ENCODE assay signal across 36 cellular contexts in genomic region chr10:90218846-90219245, GRCh38.
"Had no signal": no experiment of that assay in that cellular context is flagged by ENCODE, and none has a peak within 500 bp of the region (broad histone marks: within the 10 kb centered on the region; RNA-seq: fewer than 3 reads in every experiment).

No MANE protein-coding gene starts in this region.

- H3K36me3 ChIP-seq: adrenal gland, ascending aorta, brain microvascular endothelial cell, esophagus squamous epithelium, gastroesophageal sphincter, WERI-Rb-1 had no signal

- FAIRE-seq: colon had no signal

- H3K27me3 ChIP-seq: adrenal gland, ascending aorta, brain microvascular endothelial cell, esophagus squamous epithelium, gastroesophageal sphincter had no signal

- H3K27ac Mint-ChIP-seq: activated B cell treated with CpG ODN at 0.5 μM for 24 hours; activated CD4-positive, alpha-beta memory T cell treated with anti-CD3 and anti-CD28 coated beads for 36 hours; activated CD8-positive, alpha-beta memory T cell treated with anti-CD3 and anti-CD28 coated beads, Interleukin-2, amount 10 ng/mL, durations not matched to agents 7 days and 5 days; activated CD8-positive, alpha-beta T cell treated with anti-CD3 and anti-CD28 coated beads, Interleukin-2, amount 10 ng/mL, durations not matched to agents 7 days and 5 days; activated naive CD4-positive, alpha-beta T cell treated with anti-CD3 and anti-CD28 coated beads for 36 hours; activated naive CD4-positive, alpha-beta T cell treated with anti-CD3 and anti-CD28 coated beads, Interleukin-2, amount 50 U/mL, for 24 hours; activated naive CD8-positive, alpha-beta T cell treated with anti-CD3 and anti-CD28 coated beads for 36 hours; activated naive CD8-positive, alpha-beta T cell treated with anti-CD3 and anti-CD28 coated beads, Interleukin-2, amount 50 U/mL, for 24 hours; activated T-helper 1 cell treated with anti-CD3 and anti-CD28 coated beads, Interleukin-12 subunit alpha, Interleukin-12 subunit beta, Interleukin-2, Interleukin-4 antibody, amounts not matched to agents 30 ng/mL and 10 ng/mL and 1 ng/mL, durations not matched to agents 14 hours and 24 hours and 36 hours; activated T-helper 2 cell treated with anti-CD3 and anti-CD28 coated beads, Interferon-gamma antibody, Interleukin-2, Interleukin-4, amounts not matched to agents 10 μg/mL and 5 μg/mL and 100 μg/mL, durations not matched to agents 14 hours and 24 hours and 36 hours; effector memory CD8-positive, alpha-beta T cell; T-helper 17 cell; T-helper 2 cell treated with Interferon-gamma antibody and Interleukin-4, amounts not matched to agents 5 μg/mL and 100 μg/mL, for 36 hours had no signal

- H3K9me3 Mint-ChIP-seq: activated CD4-positive, alpha-beta memory T cell treated with anti-CD3 and anti-CD28 coated beads for 36 hours; activated naive CD4-positive, alpha-beta T cell treated with anti-CD3 and anti-CD28 coated beads for 36 hours; activated naive CD4-positive, alpha-beta T cell treated with anti-CD3 and anti-CD28 coated beads, Interleukin-2, amount 50 U/mL, for 24 hours; activated naive CD8-positive, alpha-beta T cell treated with anti-CD3 and anti-CD28 coated beads, Interleukin-2, amount 50 U/mL, for 24 hours; activated T-helper 1 cell treated with anti-CD3 and anti-CD28 coated beads, Interleukin-12 subunit alpha, Interleukin-12 subunit beta, Interleukin-2, Interleukin-4 antibody, amounts not matched to agents 30 ng/mL and 10 ng/mL and 1 ng/mL, durations not matched to agents 14 hours and 24 hours and 36 hours; activated T-helper 2 cell treated with anti-CD3 and anti-CD28 coated beads, Interferon-gamma antibody, Interleukin-2, Interleukin-4, amounts not matched to agents 10 μg/mL and 5 μg/mL and 100 μg/mL, durations not matched to agents 14 hours and 24 hours and 36 hours; T-helper 2 cell treated with Interferon-gamma antibody and Interleukin-4, amounts not matched to agents 5 μg/mL and 100 μg/mL, for 36 hours had no signal

- H3K4me3 ChIP-seq: adrenal gland, ascending aorta, esophagus squamous epithelium, gastroesophageal sphincter had no signal

- DNase-seq: activated B cell treated with CpG ODN at 0.5 μM for 24 hours; activated CD4-positive, alpha-beta memory T cell treated with anti-CD3 and anti-CD28 coated beads for 36 hours; activated CD4-positive, alpha-beta T cell treated with anti-CD3 and anti-CD28 coated beads for 48 hours; activated CD4-positive, alpha-beta T cell treated with anti-CD3 and anti-CD28 coated beads, Interleukin-2, amount 50 U/mL, for 1 hour; activated CD8-positive, alpha-beta memory T cell treated with anti-CD3 and anti-CD28 coated beads, Interleukin-2, amount 10 ng/mL, durations not matched to agents 7 days and 5 days; activated CD8-positive, alpha-beta memory T cell treated with anti-CD3 and anti-CD28 coated beads, Interleukin-2, amount 50 U/mL, for 4 hours; activated CD8-positive, alpha-beta T cell treated with anti-CD3 and anti-CD28 coated beads, Interleukin-2, amount 10 ng/mL, durations not matched to agents 7 days and 5 days; activated effector memory CD4-positive, alpha-beta T cell treated with anti-CD3 and anti-CD28 coated beads, Interleukin-2, amount 50 U/mL, for 16 hours; activated naive CD4-positive, alpha-beta T cell treated with anti-CD3 and anti-CD28 coated beads for 36 hours; activated naive CD8-positive, alpha-beta T cell treated with anti-CD3 and anti-CD28 coated beads for 36 hours; activated naive CD8-positive, alpha-beta T cell treated with anti-CD3 and anti-CD28 coated beads, Interleukin-2, amount 50 U/mL, for 24 hours; activated T-cell treated with anti-CD3 and anti-CD28 coated beads, Interleukin-2, amount 50 U/mL, for 1 hour; activated T-cell treated with anti-CD3 and anti-CD28 coated beads, Interleukin-2, amount 50 U/mL, for 48 hours; adrenal gland; brain microvascular endothelial cell; caudate nucleus; cortex of kidney; dermis blood vessel endothelial cell; effector CD4-positive, alpha-beta T cell; effector memory CD8-positive, alpha-beta T cell; esophagus squamous epithelium; foreskin melanocyte; head of caudate nucleus; T-helper 1 cell; T-helper 17 cell; T1000; WERI-Rb-1 had no signal

- H3K4me1 Mint-ChIP-seq: activated B cell treated with CpG ODN at 0.5 μM for 24 hours; activated CD8-positive, alpha-beta memory T cell treated with anti-CD3 and anti-CD28 coated beads, Interleukin-2, amount 10 ng/mL, durations not matched to agents 7 days and 5 days; activated naive CD4-positive, alpha-beta T cell treated with anti-CD3 and anti-CD28 coated beads, Interleukin-2, amount 50 U/mL, for 24 hours; activated naive CD8-positive, alpha-beta T cell treated with anti-CD3 and anti-CD28 coated beads for 36 hours; activated naive CD8-positive, alpha-beta T cell treated with anti-CD3 and anti-CD28 coated beads, Interleukin-2, amount 50 U/mL, for 24 hours; T-helper 17 cell had no signal

- H3K36me3 Mint-ChIP-seq: activated CD4-positive, alpha-beta memory T cell treated with anti-CD3 and anti-CD28 coated beads for 36 hours; activated CD8-positive, alpha-beta memory T cell treated with anti-CD3 and anti-CD28 coated beads, Interleukin-2, amount 10 ng/mL, durations not matched to agents 7 days and 5 days; activated naive CD4-positive, alpha-beta T cell treated with anti-CD3 and anti-CD28 coated beads, Interleukin-2, amount 50 U/mL, for 24 hours; activated naive CD8-positive, alpha-beta T cell treated with anti-CD3 and anti-CD28 coated beads for 36 hours had no signal

- H3K9me3 ChIP-seq: adrenal gland, ascending aorta, esophagus squamous epithelium, gastroesophageal sphincter had no signal

- H3K4me1 ChIP-seq: adrenal gland, ascending aorta, esophagus squamous epithelium, gastroesophageal sphincter had no signal

- H3K27me3 Mint-ChIP-seq: activated naive CD4-positive, alpha-beta T cell treated with anti-CD3 and anti-CD28 coated beads, Interleukin-2, amount 50 U/mL, for 24 hours; effector memory CD8-positive, alpha-beta T cell; T-helper 17 cell had no signal

- H3K4me3 Mint-ChIP-seq: activated B cell treated with CpG ODN at 0.5 μM for 24 hours; activated CD4-positive, alpha-beta memory T cell treated with anti-CD3 and anti-CD28 coated beads for 36 hours; activated CD8-positive, alpha-beta memory T cell treated with anti-CD3 and anti-CD28 coated beads, Interleukin-2, amount 10 ng/mL, durations not matched to agents 7 days and 5 days; activated CD8-positive, alpha-beta T cell treated with anti-CD3 and anti-CD28 coated beads, Interleukin-2, amount 10 ng/mL, durations not matched to agents 7 days and 5 days; activated naive CD4-positive, alpha-beta T cell treated with anti-CD3 and anti-CD28 coated beads for 36 hours; activated naive CD4-positive, alpha-beta T cell treated with anti-CD3 and anti-CD28 coated beads, Interleukin-2, amount 50 U/mL, for 24 hours; activated naive CD8-positive, alpha-beta T cell treated with anti-CD3 and anti-CD28 coated beads for 36 hours; activated naive CD8-positive, alpha-beta T cell treated with anti-CD3 and anti-CD28 coated beads, Interleukin-2, amount 50 U/mL, for 24 hours; activated T-helper 1 cell treated with anti-CD3 and anti-CD28 coated beads, Interleukin-12 subunit alpha, Interleukin-12 subunit beta, Interleukin-2, Interleukin-4 antibody, amounts not matched to agents 30 ng/mL and 10 ng/mL and 1 ng/mL, durations not matched to agents 14 hours and 24 hours and 36 hours; effector memory CD8-positive, alpha-beta T cell; T-helper 17 cell; T-helper 2 cell treated with Interferon-gamma antibody and Interleukin-4, amounts not matched to agents 5 μg/mL and 100 μg/mL, for 36 hours had no signal

- H3K27ac ChIP-seq: adrenal gland, ascending aorta, brain microvascular endothelial cell, epithelial cell of prostate, esophagus squamous epithelium, gastroesophageal sphincter, WERI-Rb-1 had no signal

- ATAC-seq: activated CD4-positive, CD25-positive, alpha-beta regulatory T cell treated with anti-CD3 and anti-CD28 coated beads, Interleukin-2, amount 50 U/mL, for 24 hours; activated CD8-positive, alpha-beta memory T cell treated with anti-CD3 and anti-CD28 coated beads, Interleukin-2, amount 10 ng/mL, durations not matched to agents 7 days and 5 days; activated CD8-positive, alpha-beta T cell treated with anti-CD3 and anti-CD28 coated beads, Interleukin-2, amount 10 ng/mL, durations not matched to agents 7 days and 5 days; activated naive CD8-positive, alpha-beta T cell treated with anti-CD3 and anti-CD28 coated beads, Interleukin-2, amount 50 U/mL, for 24 hours; effector memory CD8-positive, alpha-beta T cell; gastroesophageal sphincter; T-helper 17 cell had no signal
